Comparison of ENCODE assay signal across 1 cellular context in genomic region chr11:47784785-47785381, GRCh38.
A peak's percentile ranks its signal among the peaks of the same experiment; 100 is the strongest.
TF ChIP-seq lines count a peak whose summit lies in the region.

No MANE protein-coding gene starts in this region.

TF ChIP-seq in liver, 16 proteins besides CTCF, POLR2A, EP300 and RAD21 (continued from another document):
- no peak for TF ChIP-seq ZBTB33 (IDR thresholded peaks at IDR 0.05)
- TF ChIP-seq YY1 (IDR thresholded peaks at IDR 0.05): no peak
- TF ChIP-seq HNF4A (conservative IDR thresholded peaks at IDR 0.05): peak; percentile 33 to 47
- peak; percentile 25 for TF ChIP-seq HNF4G (IDR thresholded peaks at IDR 0.05)
